10 cellular contexts compared by ENCODE assay signal in genomic region chr4:77579406-77580076, GRCh38. TPM values are rescaled to one million over a fixed set of nuclear protein-coding genes. Genes with fewer than 3 reads are reported as not detected.
DNase-seq lines count a peak whose midpoint lies in the region; ATAC-seq and TF ChIP-seq lines count a peak whose summit lies in the region.
"Had no signal": no experiment of that assay in that cellular context is flagged by ENCODE, and none has a peak within 500 bp of the region (broad histone marks: within the 10 kb centered on the region; RNA-seq: fewer than 3 reads in every experiment).

No MANE protein-coding gene starts in this region.

- H3K4ac ChIP-seq in mesenchymal stem cell (ENCODE audit: low read depth in 1 of 2, low read length in 2 of 2), result no peak overlapping the region

- H3K9me3 ChIP-seq in mesenchymal stem cell (ENCODE audit: control insufficient read depth, low read length), result no peaks in the 10 kb centered on the region
- H3K9me3 ChIP-seq: testis had no signal

- H3K23ac ChIP-seq in mesenchymal stem cell (ENCODE audit: low read length in 2 of 2), result no peak overlapping the region

- DNase-seq in AG09309 (ENCODE audit: low read depth) (peak; percentile 74), HS-5 (ENCODE audit: low read depth) (peak; percentile 82), astrocyte of the hippocampus (ENCODE audit: low read depth, low spot score) (peak; percentile 87), mesenchymal stem cell (peak; percentile 77), HuH-7 (ENCODE audit: low spot score) (no peak), posterior vena cava (ENCODE audit: low spot score) (no peak)
- DNase-seq in stimulated activated CD4-positive, alpha-beta T cell treated with anti-CD3 and anti-CD28 coated beads, Interleukin-4, amount 100 ng/mL, for 24 hours, result no peak
- DNase-seq: NCI-H1436 treated with DMSO at 0.1 percent for 48 hours, testis had no signal

- no peak overlapping the region for H3K4me3 ChIP-seq in AG09309 (ENCODE audit: control insufficient read depth, low read depth, low read length)
- no peak overlapping the region for H3K4me3 ChIP-seq in mesenchymal stem cell (ENCODE audit: insufficient read depth in 1 of 2, low read depth in 1 of 2, low read length in 2 of 2)
- H3K4me3 ChIP-seq: testis had no signal

- no peak overlapping the region for H2BK12ac ChIP-seq in mesenchymal stem cell (ENCODE audit: low read length in 2 of 2)

- peaks cover 6% of the 10 kb centered on the region for H3K4me1 ChIP-seq in mesenchymal stem cell (ENCODE audit: control insufficient read depth, insufficient read depth, low read depth, low read length)
- H3K4me1 ChIP-seq: testis had no signal

- H3K36me3 ChIP-seq in mesenchymal stem cell (ENCODE audit: control insufficient read depth in 1 of 2, insufficient read depth in 2 of 2, low read depth in 1 of 2, low read length in 2 of 2), result no peaks in the 10 kb centered on the region

- no peaks in the 10 kb centered on the region for H3K79me1 ChIP-seq in mesenchymal stem cell (replicated peaks; ENCODE audit: low read length, poor library complexity, severe bottlenecking)

- peak overlapping the region; percentile 40 for H3K4me2 ChIP-seq in mesenchymal stem cell (ENCODE audit: low read length, poor library complexity, severe bottlenecking)

- H3K14ac ChIP-seq in mesenchymal stem cell (ENCODE audit: low read length in 2 of 2), result no peak overlapping the region

- no peak overlapping the region for H2BK120ac ChIP-seq in mesenchymal stem cell (ENCODE audit: low read depth, low read length)

- H4K8ac ChIP-seq in mesenchymal stem cell (ENCODE audit: low read length), result no peak overlapping the region

- WGBS in mesenchymal stem cell, result 41% methylated on average over 2 of the region's 2 CpGs

- no peak overlapping the region for H4K91ac ChIP-seq in mesenchymal stem cell (ENCODE audit: low read length)

- H2AFZ ChIP-seq in mesenchymal stem cell (ENCODE audit: low read depth, low read length), result no peak overlapping the region

- peak overlapping the region; percentile 90 for H2AK5ac ChIP-seq in mesenchymal stem cell (ENCODE audit: low read length, severe bottlenecking)

- ATAC-seq in HG02852 (IDR thresholded peaks at IDR 0.05; ENCODE audit: unreplicated experiment), result no peak

- H3K18ac ChIP-seq in mesenchymal stem cell (ENCODE audit: low read depth in 1 of 2, low read length in 2 of 2), result no peak overlapping the region

- no peak overlapping the region for H3K9ac ChIP-seq in mesenchymal stem cell (ENCODE audit: low read length)

- intact Hi-C loops in posterior vena cava (cut with DNase I), result no loop called here

- H3K27ac ChIP-seq in mesenchymal stem cell (ENCODE audit: low read length, poor library complexity, severe bottlenecking), result peak overlapping the region; percentile 89
- H3K27ac ChIP-seq: testis had no signal

- no peak for TF ChIP-seq CTCF in AG09309 (IDR thresholded peaks at IDR 0.05; ENCODE audit: control insufficient read depth, insufficient read depth, low read depth, low read length, missing control alignments)

- H2BK15ac ChIP-seq in mesenchymal stem cell (ENCODE audit: low read depth, poor library complexity, severe bottlenecking), result no peak overlapping the region

- no peak overlapping the region for H2BK5ac ChIP-seq in mesenchymal stem cell (ENCODE audit: low read depth, low read length, poor library complexity, severe bottlenecking)

- H3K27me3 ChIP-seq in mesenchymal stem cell (ENCODE audit: control insufficient read depth in 1 of 2, insufficient read depth in 1 of 2, low read length in 2 of 2), result no peaks in the 10 kb centered on the region
- H3K27me3 ChIP-seq: testis had no signal

RNA-seq across cellular contexts. Expression of gene CXCL13, which starts 26.1 kb away (rescaled TPM):
- polyA plus RNA-seq in mesenchymal stem cell (2013, experiment 1 of 2), result not detected
- polyA plus RNA-seq in mesenchymal stem cell (2013, experiment 2 of 2), result not detected
- 1 to 10 TPM in 1 of 2 donors, not detected in 1; 1.2 TPM for total RNA-seq in posterior vena cava

Comparison
In these comparisons a context has a peak if more than half of its experiments do, and no peak if none do; other contexts are left out.
1. DNase-seq: peak in AG09309 (single experiment), HS-5 (single experiment), astrocyte of the hippocampus (single experiment) and mesenchymal stem cell (single experiment); none in HuH-7 (single experiment), posterior vena cava (single experiment) and stimulated activated CD4-positive, alpha-beta T cell treated with anti-CD3 and anti-CD28 coated beads, Interleukin-4, amount 100 ng/mL, for 24 hours (single experiment).